8 cellular contexts compared by ENCODE assay signal in genomic region chr12:69157023-69157655, GRCh38.
DNase-seq lines count a peak whose midpoint lies in the region; ATAC-seq and TF ChIP-seq lines count a peak whose summit lies in the region.

No MANE protein-coding gene starts in this region.

- TF ChIP-seq CTCF in WERI-Rb-1 (IDR thresholded peaks at IDR 0.05; ENCODE audit: low read depth, low read length) = peak; percentile 93

- H3K36me3 ChIP-seq in WERI-Rb-1 = no peaks in the 10 kb centered on the region

- in situ Hi-C loops in ACHN (cut with HindIII; ENCODE audit: low pct_ligation_motif_present, low pct_unique_long_range_greater_than_20kb, low sequenced_read_pairs) (no loop called here), T47D (cut with HindIII; ENCODE audit: low pct_unique_long_range_greater_than_20kb, low sequenced_read_pairs) (no loop called here)

- DNase-seq in ACHN (peak; percentile 93), NCI-H2171 treated with DMSO at 0.1 percent for 48 hours (lab: John Stamatoyannopoulos, UW) (peak; percentile 78), WERI-Rb-1 (peak; percentile 83), T47D (ENCODE audit: low read depth in 1 of 2, low spot score in 1 of 2) (peak; percentile 55 to 91), islet precursor cell (peak; percentile 96)
- peak; percentile 89 to 93 for DNase-seq in stimulated activated CD4-positive, alpha-beta T cell treated with anti-CD3 and anti-CD28 coated beads, Interleukin-1b, Interleukin-23, amount 100 ng/mL, for 4 hours (ENCODE audit: low read depth in 2 of 2)

- H3K27me3 ChIP-seq in WERI-Rb-1 (ENCODE audit: insufficient read depth, low read depth, severe bottlenecking) = no peaks in the 10 kb centered on the region

- H3K27ac ChIP-seq in WERI-Rb-1 = no peak overlapping the region

- peak; percentile 86 for ATAC-seq in GM18520 (IDR thresholded peaks at IDR 0.05; ENCODE audit: unreplicated experiment)
- peak; percentile 94 for ATAC-seq in HG03039 (IDR thresholded peaks at IDR 0.05; ENCODE audit: unreplicated experiment)

- no peaks in the 10 kb centered on the region for H3K9me3 ChIP-seq in WERI-Rb-1 (ENCODE audit: severe bottlenecking)

- H3K4me3 ChIP-seq in WERI-Rb-1 (ENCODE audit: low read depth, low read length) = no peak overlapping the region
